ENCODE assay signal across 1 cellular context in genomic region chr10:79886345-79886744, GRCh38.
TF ChIP-seq lines count a peak whose summit lies in the region.

No MANE protein-coding gene starts in this region.

TF ChIP-seq in GM12878, 131 proteins besides CTCF, POLR2A, EP300 and RAD21 (continued from another document):
- TF ChIP-seq ZBTB40 (IDR thresholded peaks at IDR 0.05; ENCODE audit: borderline replicate concordance) (no peak), PML (IDR thresholded peaks at IDR 0.05; ENCODE audit: low read length) (no peak), BMI1 (IDR thresholded peaks at IDR 0.05; ENCODE audit: borderline replicate concordance) (no peak), ZNF207 (IDR thresholded peaks at IDR 0.05; ENCODE audit: borderline replicate concordance) (no peak), SMARCA5 (IDR thresholded peaks at IDR 0.05) (no peak), SREBF2 (IDR thresholded peaks at IDR 0.05; ENCODE audit: low read length) (no peak), POLR2AphosphoS5 (IDR thresholded peaks at IDR 0.05; ENCODE audit: low read length) (no peak), IKZF2 (IDR thresholded peaks at IDR 0.05) (no peak), SIX5 (IDR thresholded peaks at IDR 0.05; ENCODE audit: low read depth, low read length, severe bottlenecking) (no peak), ZNF384 (IDR thresholded peaks at IDR 0.05; ENCODE audit: borderline replicate concordance, low read depth, low read length) (no peak)
- TF ChIP-seq, protein P1, sequence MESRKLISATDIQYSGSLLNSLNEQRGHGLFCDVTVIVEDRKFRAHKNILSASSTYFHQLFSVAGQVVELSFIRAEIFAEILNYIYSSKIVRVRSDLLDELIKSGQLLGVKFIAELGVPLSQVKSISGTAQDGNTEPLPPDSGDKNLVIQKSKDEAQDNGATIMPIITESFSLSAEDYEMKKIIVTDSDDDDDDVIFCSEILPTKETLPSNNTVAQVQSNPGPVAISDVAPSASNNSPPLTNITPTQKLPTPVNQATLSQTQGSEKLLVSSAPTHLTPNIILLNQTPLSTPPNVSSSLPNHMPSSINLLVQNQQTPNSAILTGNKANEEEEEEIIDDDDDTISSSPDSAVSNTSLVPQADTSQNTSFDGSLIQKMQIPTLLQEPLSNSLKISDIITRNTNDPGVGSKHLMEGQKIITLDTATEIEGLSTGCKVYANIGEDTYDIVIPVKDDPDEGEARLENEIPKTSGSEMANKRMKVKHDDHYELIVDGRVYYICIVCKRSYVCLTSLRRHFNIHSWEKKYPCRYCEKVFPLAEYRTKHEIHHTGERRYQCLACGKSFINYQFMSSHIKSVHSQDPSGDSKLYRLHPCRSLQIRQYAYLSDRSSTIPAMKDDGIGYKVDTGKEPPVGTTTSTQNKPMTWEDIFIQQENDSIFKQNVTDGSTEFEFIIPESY (IDR thresholded peaks at IDR 0.05): no peak
